In genomic region chr3:70889162-70890045, GRCh38 we compare ENCODE assay signal across 20 cellular contexts.
A peak's percentile ranks its signal among the peaks of the same experiment; 100 is the strongest.
DNase-seq lines count a peak whose midpoint lies in the region; ATAC-seq, FAIRE-seq and TF ChIP-seq lines count a peak whose summit lies in the region.
"Had no signal": no experiment of that assay in that cellular context is flagged by ENCODE, and none has a peak within 500 bp of the region (broad histone marks: within the 10 kb centered on the region; RNA-seq: fewer than 3 reads in every experiment).

No MANE protein-coding gene starts in this region.

- no peaks in the 10 kb centered on the region for H3K27me3 ChIP-seq in brain microvascular endothelial cell (replicated peaks)
- H3K27me3 ChIP-seq in heart right ventricle, result no peaks in the 10 kb centered on the region
- no peaks in the 10 kb centered on the region for H3K27me3 ChIP-seq in pancreas
- no peaks in the 10 kb centered on the region for H3K27me3 ChIP-seq in H7 (ENCODE audit: control insufficient read depth, insufficient read depth, low read length)
- H3K27me3 ChIP-seq: transverse colon had no signal

- in situ Hi-C loops in brain microvascular endothelial cell (cut with HindIII; ENCODE audit: low pct_ligation_motif_present, low sequenced_read_pairs), result no loop called here

- no peaks in the 10 kb centered on the region for H3K36me3 ChIP-seq in brain microvascular endothelial cell (replicated peaks)
- no peaks in the 10 kb centered on the region for H3K36me3 ChIP-seq in heart right ventricle
- no peaks in the 10 kb centered on the region for H3K36me3 ChIP-seq in pancreas
- no peaks in the 10 kb centered on the region for H3K36me3 ChIP-seq in H7 (replicated peaks; ENCODE audit: control insufficient read depth, insufficient read depth, low read length)
- H3K36me3 ChIP-seq: transverse colon had no signal

- WGBS in heart right ventricle, 2 donors, result 67 to 73% methylated on average over 8 of the region's 8 CpGs
- WGBS in pancreas, 2 donors, result 67 to 69% methylated on average over 8 of the region's 8 CpGs

- H3K27ac ChIP-seq in brain microvascular endothelial cell (no peak overlapping the region), heart right ventricle (peak overlapping the region in 5 of 10 donors; percentile 16 to 45 (median 40)), pancreas (no peak overlapping the region)
- H3K27ac ChIP-seq: C4-2B, epithelial cell of prostate, transverse colon had no signal

- no peak for FAIRE-seq in pancreas (lab: Jason Lieb, UNC)
- FAIRE-seq: astrocyte had no signal

- intact Hi-C loops in heart right ventricle (cut with DNase I), result no loop called here
- intact Hi-C loops in pancreas (cut with DNase I), result no loop called here

- TF ChIP-seq CTCF in brain microvascular endothelial cell (IDR thresholded peaks at IDR 0.05; ENCODE audit: low read depth, low read length, missing control alignments) (no peak), heart right ventricle (IDR thresholded peaks at IDR 0.05) (no peak), pancreas (IDR thresholded peaks at IDR 0.05) (no peak)

- H3K4me3 ChIP-seq in brain microvascular endothelial cell (ENCODE audit: low read depth, low read length), result no peak overlapping the region
- no peak overlapping the region for H3K4me3 ChIP-seq in heart right ventricle
- no peak overlapping the region for H3K4me3 ChIP-seq in pancreas
- no peak overlapping the region for H3K4me3 ChIP-seq in H7 (ENCODE audit: insufficient read depth, low read depth, low read length)
- H3K4me3 ChIP-seq: transverse colon had no signal

- peak; percentile 17 for DNase-seq in AG08395 (ENCODE audit: low spot score)
- peak; percentile 12 for DNase-seq in brain microvascular endothelial cell
- no peak for DNase-seq in heart right ventricle
- DNase-seq in pancreas, result peak in 1 of 6 donors; percentile 28
- DNase-seq in cerebellum (ENCODE audit: low spot score), result no peak
- DNase-seq in H7, result no peak
- DNase-seq in DMS153 treated with DMSO at 0.1 percent for 48 hours (lab: John Stamatoyannopoulos, UW; ENCODE audit: unreplicated experiment), result no peak
- DNase-seq: activated CD4-positive, alpha-beta T cell treated with anti-CD3 and anti-CD28 coated beads for 4 hours; activated gamma-delta T cell; glutamatergic neuron; NCI-H1417 treated with DMSO at 0.1 percent for 48 hours; NCI-H82; transverse colon had no signal

- H3K4me1 ChIP-seq in heart right ventricle (peaks cover 0 to 13% (median 12%) of the 10 kb centered on the region in 9 donors), pancreas (peaks cover 0 to 5% (median 5%) of the 10 kb centered on the region in 3 donors)
- H3K4me1 ChIP-seq: transverse colon had no signal

- peak; percentile 17 to 97 (median 78) for ATAC-seq in heart right ventricle
- ATAC-seq in pancreas, result peak; percentile 75 to 79 (median 78)
- no peak for ATAC-seq in HG03045 (IDR thresholded peaks at IDR 0.05; ENCODE audit: unreplicated experiment)
- ATAC-seq: naive thymus-derived CD8-positive, alpha-beta T cell; Panc1; SK-N-SH treated with all-trans-retinoic acid at 6 μM for 48 hours had no signal

- H3K9me3 ChIP-seq in heart right ventricle (peaks cover 0 to 9% (median 0%) of the 10 kb centered on the region in 11 donors), pancreas (no peaks in the 10 kb centered on the region)
- H3K9me3 ChIP-seq: transverse colon had no signal

Comparison
In these comparisons a context has a peak if more than half of its experiments do, and no peak if none do; other contexts are left out.
1. DNase-seq: peak in AG08395 (single experiment) and brain microvascular endothelial cell (single experiment); none in heart right ventricle (0 of 2), cerebellum (single experiment), H7 (single experiment) and DMS153 treated with DMSO at 0.1 percent for 48 hours (single experiment).